In the genomic region with DNA sequence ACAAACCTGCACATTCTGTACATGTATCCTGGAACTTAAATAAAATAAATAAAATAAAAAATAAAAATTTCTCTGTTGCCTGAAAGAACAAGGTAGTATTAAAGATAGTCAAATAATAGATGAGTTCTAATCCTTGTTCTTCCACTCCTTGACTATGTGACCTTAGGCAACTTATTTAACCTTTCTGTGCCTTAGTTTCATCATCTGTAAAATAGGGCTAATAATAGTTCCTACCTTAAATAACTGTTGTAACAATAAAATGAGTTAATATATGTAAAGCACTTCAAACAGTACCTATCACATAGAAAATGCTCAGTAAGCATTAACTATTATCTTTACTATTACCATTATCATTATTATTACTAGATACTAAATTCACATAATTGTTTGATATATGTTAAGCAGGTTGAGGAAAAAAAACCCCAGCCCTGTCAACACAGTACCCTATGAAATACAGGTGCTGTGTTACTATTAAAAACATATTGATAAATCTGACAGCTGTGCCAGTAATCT, we compare ENCODE assay signal across 26 cellular contexts.
"Had no signal": no experiment of that assay in that cellular context is flagged by ENCODE, and none has a peak within 500 bp of the region (broad histone marks: within the 10 kb centered on the region; RNA-seq: fewer than 3 reads in every experiment).

No MANE protein-coding gene starts in this region.

- H3K36me3 ChIP-seq: colonic mucosa had no signal

- FAIRE-seq: endometrium, keratinocyte had no signal

- H3K4me3 ChIP-seq: colonic mucosa, esophagus squamous epithelium, gastrocnemius medialis, heart right ventricle, left lung, lower lobe of right lung, mucosa of descending colon had no signal

- H3K27me3 ChIP-seq: colonic mucosa, esophagus squamous epithelium, gastrocnemius medialis, heart right ventricle, left lung had no signal

- H3K4me1 ChIP-seq: colonic mucosa, esophagus squamous epithelium, gastrocnemius medialis, heart right ventricle, left lung, lower lobe of right lung had no signal

- H3K27ac ChIP-seq: colonic mucosa, epithelial cell of prostate, esophagus squamous epithelium, gastrocnemius medialis, heart right ventricle, left lung, lower lobe of right lung had no signal

- DNase-seq: colonic mucosa; cortex of kidney; effector CD8-positive, alpha-beta T cell; effector memory CD8-positive, alpha-beta T cell; endodermal cell; erythroblast; esophagus squamous epithelium; foreskin fibroblast; foreskin melanocyte; gastrocnemius medialis; glutamatergic neuron; head of caudate nucleus; heart right ventricle; hippocampal formation; immature natural killer cell; left cardiac atrium; left lung; left ventricle myocardium superior; lower lobe of right lung; mesenchymal stem cell; mucosa of descending colon; naive B cell had no signal

- H3K9me3 ChIP-seq: colonic mucosa, esophagus squamous epithelium, gastrocnemius medialis, heart right ventricle, left lung, lower lobe of right lung, mucosa of descending colon had no signal

- ATAC-seq: effector memory CD8-positive, alpha-beta T cell; esophagus mucosa; gastrocnemius medialis; heart right ventricle; left cardiac atrium; left lung; left ventricle myocardium superior; lower lobe of right lung; mucosa of descending colon had no signal
